In the genomic region with DNA sequence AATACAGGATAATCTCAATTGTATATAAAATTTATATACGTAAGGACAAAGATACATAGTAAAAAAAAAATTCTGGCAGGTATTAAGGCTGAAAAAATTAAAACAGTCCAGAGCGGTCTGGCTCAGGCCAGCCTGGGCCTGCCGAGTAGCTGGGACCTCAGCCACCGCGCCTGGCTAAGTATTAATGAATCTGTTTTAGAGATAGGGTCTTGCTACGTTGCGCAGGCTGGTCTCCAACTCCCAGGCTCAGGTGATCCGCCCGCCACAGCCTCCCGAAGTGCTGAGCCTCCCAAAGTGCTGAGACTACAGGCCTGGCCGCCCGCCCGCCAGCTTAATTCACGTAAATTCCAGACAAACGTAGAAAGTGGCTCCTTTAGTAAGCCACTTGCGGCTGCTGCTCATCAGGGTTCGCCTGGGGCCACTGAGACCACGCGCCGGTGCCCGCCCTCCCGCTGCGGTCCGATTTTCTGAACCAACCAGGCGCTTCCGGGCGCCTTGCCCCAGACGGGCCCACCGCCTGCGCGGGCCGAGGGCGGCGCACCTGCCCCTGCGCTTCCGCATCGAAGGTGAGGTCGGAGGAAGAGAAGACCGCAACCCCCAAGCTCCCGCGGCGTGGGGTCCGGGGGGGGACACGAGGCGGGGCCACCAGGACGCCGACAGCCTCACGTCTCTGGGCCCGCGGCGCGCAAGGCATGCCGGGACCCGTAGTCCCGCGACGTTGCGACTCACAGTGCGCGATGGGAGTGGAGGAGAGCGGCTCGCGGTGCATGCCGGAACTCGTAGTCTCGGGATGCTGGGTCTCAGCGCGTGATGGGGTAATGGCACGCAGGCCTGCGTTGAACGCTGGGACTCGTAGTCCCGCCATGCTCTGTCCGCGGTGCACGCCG, we compare ENCODE assay signal across 1 cellular context.
TF ChIP-seq lines count a peak whose summit lies in the region.

No MANE protein-coding gene starts in this region.

TF ChIP-seq in HepG2, 621 proteins besides CTCF, POLR2A, EP300 and RAD21 (continued from another document and continues in another):
- no peak for TF ChIP-seq NR2F1 (CRISPR knock-in tag; IDR thresholded peaks at IDR 0.05)
- no peak for TF ChIP-seq CHD4 (IDR thresholded peaks at IDR 0.05; ENCODE audit: borderline replicate concordance, low read length)
- TF ChIP-seq, protein P1, sequence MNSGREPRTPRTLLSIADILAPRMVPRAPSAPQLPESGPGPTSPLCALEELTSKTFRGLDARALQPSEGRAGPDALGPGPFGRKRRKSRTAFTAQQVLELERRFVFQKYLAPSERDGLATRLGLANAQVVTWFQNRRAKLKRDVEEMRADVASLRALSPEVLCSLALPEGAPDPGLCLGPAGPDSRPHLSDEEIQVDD (CRISPR knock-in tag; IDR thresholded peaks at IDR 0.05; ENCODE audit: borderline replicate concordance): peak; percentile 96
- 0 out of 2 replicates have a peak, but pooled peaks have one; percentile 86 for TF ChIP-seq ZNF337 (CRISPR knock-in tag; IDR thresholded peaks at IDR 0.05; ENCODE audit: borderline replicate concordance, low read depth)
- TF ChIP-seq, protein P2, sequence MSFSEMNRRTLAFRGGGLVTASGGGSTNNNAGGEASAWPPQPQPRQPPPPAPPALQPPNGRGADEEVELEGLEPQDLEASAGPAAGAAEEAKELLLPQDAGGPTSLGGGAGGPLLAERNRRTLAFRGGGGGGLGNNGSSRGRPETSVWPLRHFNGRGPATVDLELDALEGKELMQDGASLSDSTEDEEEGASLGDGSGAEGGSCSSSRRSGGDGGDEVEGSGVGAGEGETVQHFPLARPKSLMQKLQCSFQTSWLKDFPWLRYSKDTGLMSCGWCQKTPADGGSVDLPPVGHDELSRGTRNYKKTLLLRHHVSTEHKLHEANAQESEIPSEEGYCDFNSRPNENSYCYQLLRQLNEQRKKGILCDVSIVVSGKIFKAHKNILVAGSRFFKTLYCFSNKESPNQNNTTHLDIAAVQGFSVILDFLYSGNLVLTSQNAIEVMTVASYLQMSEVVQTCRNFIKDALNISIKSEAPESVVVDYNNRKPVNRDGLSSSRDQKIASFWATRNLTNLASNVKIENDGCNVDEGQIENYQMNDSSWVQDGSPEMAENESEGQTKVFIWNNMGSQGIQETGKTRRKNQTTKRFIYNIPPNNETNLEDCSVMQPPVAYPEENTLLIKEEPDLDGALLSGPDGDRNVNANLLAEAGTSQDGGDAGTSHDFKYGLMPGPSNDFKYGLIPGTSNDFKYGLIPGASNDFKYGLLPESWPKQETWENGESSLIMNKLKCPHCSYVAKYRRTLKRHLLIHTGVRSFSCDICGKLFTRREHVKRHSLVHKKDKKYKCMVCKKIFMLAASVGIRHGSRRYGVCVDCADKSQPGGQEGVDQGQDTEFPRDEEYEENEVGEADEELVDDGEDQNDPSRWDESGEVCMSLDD (CRISPR knock-in tag; IDR thresholded peaks at IDR 0.05; ENCODE audit: borderline replicate concordance): peak; percentile 64; the same call in 1 of the 2 replicates
- TF ChIP-seq, protein P3, sequence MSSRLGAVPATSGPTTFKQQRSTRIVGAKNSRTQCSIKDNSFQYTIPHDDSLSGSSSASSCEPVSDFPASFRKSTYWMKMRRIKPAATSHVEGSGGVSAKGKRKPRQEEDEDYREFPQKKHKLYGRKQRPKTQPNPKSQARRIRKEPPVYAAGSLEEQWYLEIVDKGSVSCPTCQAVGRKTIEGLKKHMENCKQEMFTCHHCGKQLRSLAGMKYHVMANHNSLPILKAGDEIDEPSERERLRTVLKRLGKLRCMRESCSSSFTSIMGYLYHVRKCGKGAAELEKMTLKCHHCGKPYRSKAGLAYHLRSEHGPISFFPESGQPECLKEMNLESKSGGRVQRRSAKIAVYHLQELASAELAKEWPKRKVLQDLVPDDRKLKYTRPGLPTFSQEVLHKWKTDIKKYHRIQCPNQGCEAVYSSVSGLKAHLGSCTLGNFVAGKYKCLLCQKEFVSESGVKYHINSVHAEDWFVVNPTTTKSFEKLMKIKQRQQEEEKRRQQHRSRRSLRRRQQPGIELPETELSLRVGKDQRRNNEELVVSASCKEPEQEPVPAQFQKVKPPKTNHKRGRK (CRISPR knock-in tag; IDR thresholded peaks at IDR 0.05): no peak
- TF ChIP-seq ZFYVE20 (CRISPR knock-in tag; IDR thresholded peaks at IDR 0.05; ENCODE audit: borderline replicate concordance, low read depth): no peak
- TF ChIP-seq ZNF33B (CRISPR knock-in tag; IDR thresholded peaks at IDR 0.05): peak; percentile 76
- TF ChIP-seq MTF2 (CRISPR knock-in tag; IDR thresholded peaks at IDR 0.05; ENCODE audit: borderline replicate concordance): 0 out of 2 replicates have a peak, but pooled peaks have one; percentile 89
- peak; percentile 46 for TF ChIP-seq RARA (CRISPR knock-in tag; IDR thresholded peaks at IDR 0.05)
- no peak; the same call in 1 of the 2 replicates for TF ChIP-seq BHLHE40 (IDR thresholded peaks at IDR 0.05; ENCODE audit: low read length)
- TF ChIP-seq, protein P4, sequence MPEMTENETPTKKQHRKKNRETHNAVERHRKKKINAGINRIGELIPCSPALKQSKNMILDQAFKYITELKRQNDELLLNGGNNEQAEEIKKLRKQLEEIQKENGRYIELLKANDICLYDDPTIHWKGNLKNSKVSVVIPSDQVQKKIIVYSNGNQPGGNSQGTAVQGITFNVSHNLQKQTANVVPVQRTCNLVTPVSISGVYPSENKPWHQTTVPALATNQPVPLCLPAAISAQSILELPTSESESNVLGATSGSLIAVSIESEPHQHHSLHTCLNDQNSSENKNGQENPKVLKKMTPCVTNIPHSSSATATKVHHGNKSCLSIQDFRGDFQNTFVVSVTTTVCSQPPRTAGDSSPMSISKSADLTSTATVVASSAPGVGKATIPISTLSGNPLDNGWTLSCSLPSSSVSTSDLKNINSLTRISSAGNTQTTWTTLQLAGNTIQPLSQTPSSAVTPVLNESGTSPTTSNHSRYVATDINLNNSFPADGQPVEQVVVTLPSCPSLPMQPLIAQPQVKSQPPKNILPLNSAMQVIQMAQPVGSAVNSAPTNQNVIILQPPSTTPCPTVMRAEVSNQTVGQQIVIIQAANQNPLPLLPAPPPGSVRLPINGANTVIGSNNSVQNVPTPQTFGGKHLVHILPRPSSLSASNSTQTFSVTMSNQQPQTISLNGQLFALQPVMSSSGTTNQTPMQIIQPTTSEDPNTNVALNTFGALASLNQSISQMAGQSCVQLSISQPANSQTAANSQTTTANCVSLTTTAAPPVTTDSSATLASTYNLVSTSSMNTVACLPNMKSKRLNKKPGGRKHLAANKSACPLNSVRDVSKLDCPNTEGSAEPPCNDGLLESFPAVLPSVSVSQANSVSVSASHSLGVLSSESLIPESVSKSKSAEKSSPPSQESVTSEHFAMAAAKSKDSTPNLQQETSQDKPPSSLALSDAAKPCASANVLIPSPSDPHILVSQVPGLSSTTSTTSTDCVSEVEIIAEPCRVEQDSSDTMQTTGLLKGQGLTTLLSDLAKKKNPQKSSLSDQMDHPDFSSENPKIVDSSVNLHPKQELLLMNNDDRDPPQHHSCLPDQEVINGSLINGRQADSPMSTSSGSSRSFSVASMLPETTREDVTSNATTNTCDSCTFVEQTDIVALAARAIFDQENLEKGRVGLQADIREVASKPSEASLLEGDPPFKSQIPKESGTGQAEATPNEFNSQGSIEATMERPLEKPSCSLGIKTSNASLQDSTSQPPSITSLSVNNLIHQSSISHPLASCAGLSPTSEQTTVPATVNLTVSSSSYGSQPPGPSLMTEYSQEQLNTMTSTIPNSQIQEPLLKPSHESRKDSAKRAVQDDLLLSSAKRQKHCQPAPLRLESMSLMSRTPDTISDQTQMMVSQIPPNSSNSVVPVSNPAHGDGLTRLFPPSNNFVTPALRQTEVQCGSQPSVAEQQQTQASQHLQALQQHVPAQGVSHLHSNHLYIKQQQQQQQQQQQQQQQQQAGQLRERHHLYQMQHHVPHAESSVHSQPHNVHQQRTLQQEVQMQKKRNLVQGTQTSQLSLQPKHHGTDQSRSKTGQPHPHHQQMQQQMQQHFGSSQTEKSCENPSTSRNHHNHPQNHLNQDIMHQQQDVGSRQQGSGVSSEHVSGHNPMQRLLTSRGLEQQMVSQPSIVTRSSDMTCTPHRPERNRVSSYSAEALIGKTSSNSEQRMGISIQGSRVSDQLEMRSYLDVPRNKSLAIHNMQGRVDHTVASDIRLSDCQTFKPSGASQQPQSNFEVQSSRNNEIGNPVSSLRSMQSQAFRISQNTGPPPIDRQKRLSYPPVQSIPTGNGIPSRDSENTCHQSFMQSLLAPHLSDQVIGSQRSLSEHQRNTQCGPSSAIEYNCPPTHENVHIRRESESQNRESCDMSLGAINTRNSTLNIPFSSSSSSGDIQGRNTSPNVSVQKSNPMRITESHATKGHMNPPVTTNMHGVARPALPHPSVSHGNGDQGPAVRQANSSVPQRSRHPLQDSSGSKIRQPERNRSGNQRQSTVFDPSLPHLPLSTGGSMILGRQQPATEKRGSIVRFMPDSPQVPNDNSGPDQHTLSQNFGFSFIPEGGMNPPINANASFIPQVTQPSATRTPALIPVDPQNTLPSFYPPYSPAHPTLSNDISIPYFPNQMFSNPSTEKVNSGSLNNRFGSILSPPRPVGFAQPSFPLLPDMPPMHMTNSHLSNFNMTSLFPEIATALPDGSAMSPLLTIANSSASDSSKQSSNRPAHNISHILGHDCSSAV (CRISPR knock-in tag; IDR thresholded peaks at IDR 0.05; ENCODE audit: borderline replicate concordance): no peak
- TF ChIP-seq, protein P5, sequence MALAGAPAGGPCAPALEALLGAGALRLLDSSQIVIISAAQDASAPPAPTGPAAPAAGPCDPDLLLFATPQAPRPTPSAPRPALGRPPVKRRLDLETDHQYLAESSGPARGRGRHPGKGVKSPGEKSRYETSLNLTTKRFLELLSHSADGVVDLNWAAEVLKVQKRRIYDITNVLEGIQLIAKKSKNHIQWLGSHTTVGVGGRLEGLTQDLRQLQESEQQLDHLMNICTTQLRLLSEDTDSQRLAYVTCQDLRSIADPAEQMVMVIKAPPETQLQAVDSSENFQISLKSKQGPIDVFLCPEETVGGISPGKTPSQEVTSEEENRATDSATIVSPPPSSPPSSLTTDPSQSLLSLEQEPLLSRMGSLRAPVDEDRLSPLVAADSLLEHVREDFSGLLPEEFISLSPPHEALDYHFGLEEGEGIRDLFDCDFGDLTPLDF (CRISPR knock-in tag; IDR thresholded peaks at IDR 0.05): peak; percentile 64; the same call in 1 of the 2 replicates
- no peak for TF ChIP-seq GATAD1 (CRISPR knock-in tag; IDR thresholded peaks at IDR 0.05)
- TF ChIP-seq, protein P6, sequence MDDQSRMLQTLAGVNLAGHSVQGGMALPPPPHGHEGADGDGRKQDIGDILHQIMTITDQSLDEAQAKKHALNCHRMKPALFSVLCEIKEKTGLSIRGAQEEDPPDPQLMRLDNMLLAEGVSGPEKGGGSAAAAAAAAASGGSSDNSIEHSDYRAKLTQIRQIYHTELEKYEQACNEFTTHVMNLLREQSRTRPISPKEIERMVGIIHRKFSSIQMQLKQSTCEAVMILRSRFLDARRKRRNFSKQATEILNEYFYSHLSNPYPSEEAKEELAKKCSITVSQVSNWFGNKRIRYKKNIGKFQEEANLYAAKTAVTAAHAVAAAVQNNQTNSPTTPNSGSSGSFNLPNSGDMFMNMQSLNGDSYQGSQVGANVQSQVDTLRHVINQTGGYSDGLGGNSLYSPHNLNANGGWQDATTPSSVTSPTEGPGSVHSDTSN (CRISPR knock-in tag; IDR thresholded peaks at IDR 0.05; ENCODE audit: borderline replicate concordance): no peak
- peak; percentile 91 for TF ChIP-seq PHF21A (CRISPR knock-in tag; IDR thresholded peaks at IDR 0.05)
- TF ChIP-seq SMAD1 (CRISPR knock-in tag; IDR thresholded peaks at IDR 0.05; ENCODE audit: borderline replicate concordance, low read depth): peak; percentile 81; the same call in 1 of the 2 replicates
- TF ChIP-seq, protein P7, sequence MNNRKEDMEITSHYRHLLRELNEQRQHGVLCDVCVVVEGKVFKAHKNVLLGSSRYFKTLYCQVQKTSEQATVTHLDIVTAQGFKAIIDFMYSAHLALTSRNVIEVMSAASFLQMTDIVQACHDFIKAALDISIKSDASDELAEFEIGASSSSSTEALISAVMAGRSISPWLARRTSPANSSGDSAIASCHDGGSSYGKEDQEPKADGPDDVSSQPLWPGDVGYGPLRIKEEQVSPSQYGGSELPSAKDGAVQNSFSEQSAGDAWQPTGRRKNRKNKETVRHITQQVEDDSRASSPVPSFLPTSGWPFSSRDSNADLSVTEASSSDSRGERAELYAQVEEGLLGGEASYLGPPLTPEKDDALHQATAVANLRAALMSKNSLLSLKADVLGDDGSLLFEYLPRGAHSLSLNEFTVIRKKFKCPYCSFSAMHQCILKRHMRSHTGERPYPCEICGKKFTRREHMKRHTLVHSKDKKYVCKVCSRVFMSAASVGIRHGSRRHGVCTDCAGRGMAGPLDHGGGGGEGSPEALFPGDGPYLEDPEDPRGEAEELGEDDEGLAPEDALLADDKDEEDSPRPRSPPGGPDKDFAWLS (CRISPR knock-in tag; IDR thresholded peaks at IDR 0.05; ENCODE audit: borderline replicate concordance): no peak
- peak; percentile 95 for TF ChIP-seq ZNF746 (CRISPR knock-in tag; IDR thresholded peaks at IDR 0.05)
- TF ChIP-seq, protein P8, sequence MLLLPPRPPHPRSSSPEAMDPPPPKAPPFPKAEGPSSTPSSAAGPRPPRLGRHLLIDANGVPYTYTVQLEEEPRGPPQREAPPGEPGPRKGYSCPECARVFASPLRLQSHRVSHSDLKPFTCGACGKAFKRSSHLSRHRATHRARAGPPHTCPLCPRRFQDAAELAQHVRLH (CRISPR knock-in tag; IDR thresholded peaks at IDR 0.05; ENCODE audit: borderline replicate concordance, low read depth): peak; percentile 84
- TF ChIP-seq ZNF552 (CRISPR knock-in tag; IDR thresholded peaks at IDR 0.05; ENCODE audit: borderline replicate concordance): peak; percentile 85
- no peak for TF ChIP-seq BRCA1 (CRISPR knock-in tag; IDR thresholded peaks at IDR 0.05)
- TF ChIP-seq, protein P9, sequence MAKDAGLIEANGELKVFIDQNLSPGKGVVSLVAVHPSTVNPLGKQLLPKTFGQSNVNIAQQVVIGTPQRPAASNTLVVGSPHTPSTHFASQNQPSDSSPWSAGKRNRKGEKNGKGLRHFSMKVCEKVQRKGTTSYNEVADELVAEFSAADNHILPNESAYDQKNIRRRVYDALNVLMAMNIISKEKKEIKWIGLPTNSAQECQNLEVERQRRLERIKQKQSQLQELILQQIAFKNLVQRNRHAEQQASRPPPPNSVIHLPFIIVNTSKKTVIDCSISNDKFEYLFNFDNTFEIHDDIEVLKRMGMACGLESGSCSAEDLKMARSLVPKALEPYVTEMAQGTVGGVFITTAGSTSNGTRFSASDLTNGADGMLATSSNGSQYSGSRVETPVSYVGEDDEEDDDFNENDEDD (CRISPR knock-in tag; IDR thresholded peaks at IDR 0.05; ENCODE audit: borderline replicate concordance): peak; percentile 86
- peak; percentile 84; the same call in 1 of the 2 replicates for TF ChIP-seq ZNF232 (CRISPR knock-in tag; IDR thresholded peaks at IDR 0.05; ENCODE audit: borderline replicate concordance)
- peak; percentile 88; the same call in 1 of the 2 replicates for TF ChIP-seq CEBPB (IDR thresholded peaks at IDR 0.05; ENCODE audit: borderline replicate concordance, low read depth, low read length)
- peak; percentile 54 for TF ChIP-seq SOX5 (CRISPR knock-in tag; IDR thresholded peaks at IDR 0.05; ENCODE audit: borderline replicate concordance)
- no peak for TF ChIP-seq SP1 (IDR thresholded peaks at IDR 0.05)
- TF ChIP-seq SP1 (CRISPR knock-in tag; IDR thresholded peaks at IDR 0.05): peak; percentile 58; the same call in 1 of the 2 replicates
- no peak for TF ChIP-seq ZNF557 (CRISPR knock-in tag; IDR thresholded peaks at IDR 0.05)
